Comparison of ENCODE assay signal across 14 cellular contexts in the genomic region with DNA sequence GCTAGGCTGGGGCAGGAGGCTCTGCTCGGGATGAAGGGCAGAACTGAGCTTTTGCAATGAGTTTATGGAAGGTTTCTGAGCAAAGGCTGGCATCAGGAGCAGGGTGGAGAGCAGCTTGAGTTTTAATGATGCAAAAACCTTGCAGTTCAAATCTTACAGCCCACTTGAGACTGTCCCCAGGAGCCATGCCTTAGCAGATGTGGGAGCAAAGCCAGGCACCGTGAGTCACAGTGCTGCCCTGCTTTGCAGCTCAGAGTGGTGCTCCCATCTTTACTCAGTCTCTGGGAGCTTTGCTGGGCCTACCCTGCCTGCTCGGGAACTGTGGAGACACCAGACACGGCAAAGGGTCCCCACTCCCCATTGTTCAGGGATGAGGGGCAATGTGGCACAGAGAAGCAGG.
"Had no signal": no experiment of that assay in that cellular context is flagged by ENCODE, and none has a peak within 500 bp of the region (broad histone marks: within the 10 kb centered on the region; RNA-seq: fewer than 3 reads in every experiment).

No MANE protein-coding gene starts in this region.

- H3K36me3 ChIP-seq: neutrophil had no signal

- H3K27me3 ChIP-seq: ascending aorta, breast epithelium, sigmoid colon, spleen, upper lobe of left lung had no signal

- H3K9me3 ChIP-seq: ascending aorta, breast epithelium, neutrophil, sigmoid colon, thoracic aorta, upper lobe of left lung had no signal

- H3K4me3 ChIP-seq: ascending aorta, breast epithelium, sigmoid colon, spleen, thoracic aorta, upper lobe of left lung had no signal

- DNase-seq: activated CD4-positive, alpha-beta T cell treated with anti-CD3 and anti-CD28 coated beads, Interleukin-2, amount 50 U/mL, for 1 hour; activated CD4-positive, CD25-positive, alpha-beta regulatory T cell treated with anti-CD3 and anti-CD28 coated beads, Interleukin-2, amount 50 U/mL, for 72 hours; activated CD8-positive, alpha-beta memory T cell treated with anti-CD3 and anti-CD28 coated beads for 24 hours; activated gamma-delta T cell; cortex of kidney; naive B cell; sigmoid colon; spleen; stimulated activated CD4-positive, alpha-beta T cell treated with anti-CD3 and anti-CD28 coated beads, Interleukin-4, amount 100 ng/mL, for 4 hours; upper lobe of left lung had no signal
